2 cellular contexts compared by ENCODE assay signal in the genomic region with DNA sequence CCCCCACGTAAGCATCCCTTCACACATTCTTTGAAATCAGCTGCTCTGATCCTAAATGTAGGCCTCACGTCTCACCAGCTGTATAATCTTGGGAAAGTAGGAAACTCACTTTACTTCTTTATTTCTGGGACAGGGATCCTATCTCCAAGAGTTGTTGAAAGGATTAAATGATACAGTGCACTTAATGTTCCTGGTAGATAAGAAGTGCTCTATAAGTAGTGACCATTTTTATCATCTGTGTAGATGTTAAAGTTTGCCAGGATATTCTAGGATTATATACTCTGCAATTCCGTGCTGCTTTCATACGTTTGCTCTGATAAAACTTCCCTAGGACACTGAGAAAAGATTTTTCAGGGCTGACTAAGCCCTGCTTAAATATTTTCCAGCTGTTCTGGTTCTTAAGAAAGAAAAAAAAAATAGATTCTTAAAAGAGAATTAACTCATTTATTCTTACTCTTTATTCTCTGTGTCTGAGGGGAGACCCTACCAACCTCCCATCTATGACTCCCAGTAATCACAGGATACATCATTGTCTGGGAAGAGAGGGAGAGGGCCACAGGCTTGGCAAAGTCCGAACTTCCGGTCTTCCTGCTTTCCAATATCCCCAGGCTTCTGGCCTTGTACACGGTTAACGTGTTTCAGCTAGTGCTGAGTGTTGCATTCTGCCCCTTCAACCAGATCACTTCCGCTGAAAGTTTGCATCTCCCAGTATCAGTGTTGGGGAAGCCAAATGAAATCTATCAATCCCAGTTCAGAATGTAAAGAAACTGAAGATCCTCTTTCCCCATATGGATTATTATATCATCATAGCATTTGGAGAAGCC.
TF ChIP-seq lines count a peak whose summit lies in the region.

No MANE protein-coding gene starts in this region.

TF ChIP-seq in SK-N-SH treated with all-trans-retinoic acid at 6 μM for 48 hours, 23 proteins besides CTCF, POLR2A, EP300 and RAD21:
- TF ChIP-seq, protein P1, sequence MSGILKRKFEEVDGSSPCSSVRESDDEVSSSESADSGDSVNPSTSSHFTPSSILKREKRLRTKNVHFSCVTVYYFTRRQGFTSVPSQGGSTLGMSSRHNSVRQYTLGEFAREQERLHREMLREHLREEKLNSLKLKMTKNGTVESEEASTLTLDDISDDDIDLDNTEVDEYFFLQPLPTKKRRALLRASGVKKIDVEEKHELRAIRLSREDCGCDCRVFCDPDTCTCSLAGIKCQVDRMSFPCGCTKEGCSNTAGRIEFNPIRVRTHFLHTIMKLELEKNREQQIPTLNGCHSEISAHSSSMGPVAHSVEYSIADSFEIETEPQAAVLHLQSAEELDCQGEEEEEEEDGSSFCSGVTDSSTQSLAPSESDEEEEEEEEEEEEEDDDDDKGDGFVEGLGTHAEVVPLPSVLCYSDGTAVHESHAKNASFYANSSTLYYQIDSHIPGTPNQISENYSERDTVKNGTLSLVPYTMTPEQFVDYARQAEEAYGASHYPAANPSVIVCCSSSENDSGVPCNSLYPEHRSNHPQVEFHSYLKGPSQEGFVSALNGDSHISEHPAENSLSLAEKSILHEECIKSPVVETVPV (CRISPR knock-in tag; IDR thresholded peaks at IDR 0.05), result no peak
- TF ChIP-seq TCF4 (CRISPR knock-in tag; IDR thresholded peaks at IDR 0.05; ENCODE audit: borderline replicate concordance) (no peak), CSDC2 (CRISPR knock-in tag; IDR thresholded peaks at IDR 0.05) (no peak), GLIS3 (CRISPR knock-in tag; IDR thresholded peaks at IDR 0.05) (no peak), ZNF8 (CRISPR knock-in tag; IDR thresholded peaks at IDR 0.05) (no peak), OSR1 (CRISPR knock-in tag; IDR thresholded peaks at IDR 0.05) (no peak), ZNF565 (CRISPR knock-in tag; conservative IDR thresholded peaks at IDR 0.05; ENCODE audit: low read depth) (no peak), ESRRG (CRISPR knock-in tag; IDR thresholded peaks at IDR 0.05) (no peak), SNAI2 (CRISPR knock-in tag; IDR thresholded peaks at IDR 0.05) (no peak), ZNF70 (CRISPR knock-in tag; IDR thresholded peaks at IDR 0.05) (no peak), ARNTL (CRISPR knock-in tag; IDR thresholded peaks at IDR 0.05; ENCODE audit: borderline replicate concordance, low read depth) (no peak), ISL1 (CRISPR knock-in tag; IDR thresholded peaks at IDR 0.05) (no peak)
- TF ChIP-seq, protein P2, sequence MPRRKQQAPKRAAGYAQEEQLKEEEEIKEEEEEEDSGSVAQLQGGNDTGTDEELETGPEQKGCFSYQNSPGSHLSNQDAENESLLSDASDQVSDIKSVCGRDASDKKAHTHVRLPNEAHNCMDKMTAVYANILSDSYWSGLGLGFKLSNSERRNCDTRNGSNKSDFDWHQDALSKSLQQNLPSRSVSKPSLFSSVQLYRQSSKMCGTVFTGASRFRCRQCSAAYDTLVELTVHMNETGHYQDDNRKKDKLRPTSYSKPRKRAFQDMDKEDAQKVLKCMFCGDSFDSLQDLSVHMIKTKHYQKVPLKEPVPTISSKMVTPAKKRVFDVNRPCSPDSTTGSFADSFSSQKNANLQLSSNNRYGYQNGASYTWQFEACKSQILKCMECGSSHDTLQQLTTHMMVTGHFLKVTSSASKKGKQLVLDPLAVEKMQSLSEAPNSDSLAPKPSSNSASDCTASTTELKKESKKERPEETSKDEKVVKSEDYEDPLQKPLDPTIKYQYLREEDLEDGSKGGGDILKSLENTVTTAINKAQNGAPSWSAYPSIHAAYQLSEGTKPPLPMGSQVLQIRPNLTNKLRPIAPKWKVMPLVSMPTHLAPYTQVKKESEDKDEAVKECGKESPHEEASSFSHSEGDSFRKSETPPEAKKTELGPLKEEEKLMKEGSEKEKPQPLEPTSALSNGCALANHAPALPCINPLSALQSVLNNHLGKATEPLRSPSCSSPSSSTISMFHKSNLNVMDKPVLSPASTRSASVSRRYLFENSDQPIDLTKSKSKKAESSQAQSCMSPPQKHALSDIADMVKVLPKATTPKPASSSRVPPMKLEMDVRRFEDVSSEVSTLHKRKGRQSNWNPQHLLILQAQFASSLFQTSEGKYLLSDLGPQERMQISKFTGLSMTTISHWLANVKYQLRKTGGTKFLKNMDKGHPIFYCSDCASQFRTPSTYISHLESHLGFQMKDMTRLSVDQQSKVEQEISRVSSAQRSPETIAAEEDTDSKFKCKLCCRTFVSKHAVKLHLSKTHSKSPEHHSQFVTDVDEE (CRISPR knock-in tag; IDR thresholded peaks at IDR 0.05), result no peak
- TF ChIP-seq, protein P3, sequence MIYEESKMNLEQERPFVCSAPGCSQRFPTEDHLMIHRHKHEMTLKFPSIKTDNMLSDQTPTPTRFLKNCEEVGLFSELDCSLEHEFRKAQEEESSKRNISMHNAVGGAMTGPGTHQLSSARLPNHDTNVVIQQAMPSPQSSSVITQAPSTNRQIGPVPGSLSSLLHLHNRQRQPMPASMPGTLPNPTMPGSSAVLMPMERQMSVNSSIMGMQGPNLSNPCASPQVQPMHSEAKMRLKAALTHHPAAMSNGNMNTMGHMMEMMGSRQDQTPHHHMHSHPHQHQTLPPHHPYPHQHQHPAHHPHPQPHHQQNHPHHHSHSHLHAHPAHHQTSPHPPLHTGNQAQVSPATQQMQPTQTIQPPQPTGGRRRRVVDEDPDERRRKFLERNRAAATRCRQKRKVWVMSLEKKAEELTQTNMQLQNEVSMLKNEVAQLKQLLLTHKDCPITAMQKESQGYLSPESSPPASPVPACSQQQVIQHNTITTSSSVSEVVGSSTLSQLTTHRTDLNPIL (CRISPR knock-in tag; IDR thresholded peaks at IDR 0.05; ENCODE audit: low read depth), result no peak
- TF ChIP-seq, protein P4, sequence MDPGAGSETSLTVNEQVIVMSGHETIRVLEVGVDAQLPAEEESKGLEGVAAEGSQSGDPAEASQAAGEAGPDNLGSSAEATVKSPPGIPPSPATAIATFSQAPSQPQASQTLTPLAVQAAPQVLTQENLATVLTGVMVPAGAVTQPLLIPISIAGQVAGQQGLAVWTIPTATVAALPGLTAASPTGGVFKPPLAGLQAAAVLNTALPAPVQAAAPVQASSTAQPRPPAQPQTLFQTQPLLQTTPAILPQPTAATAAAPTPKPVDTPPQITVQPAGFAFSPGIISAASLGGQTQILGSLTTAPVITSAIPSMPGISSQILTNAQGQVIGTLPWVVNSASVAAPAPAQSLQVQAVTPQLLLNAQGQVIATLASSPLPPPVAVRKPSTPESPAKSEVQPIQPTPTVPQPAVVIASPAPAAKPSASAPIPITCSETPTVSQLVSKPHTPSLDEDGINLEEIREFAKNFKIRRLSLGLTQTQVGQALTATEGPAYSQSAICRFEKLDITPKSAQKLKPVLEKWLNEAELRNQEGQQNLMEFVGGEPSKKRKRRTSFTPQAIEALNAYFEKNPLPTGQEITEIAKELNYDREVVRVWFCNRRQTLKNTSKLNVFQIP (CRISPR knock-in tag; IDR thresholded peaks at IDR 0.05; ENCODE audit: borderline replicate concordance, low read depth), result no peak
- TF ChIP-seq, protein P5, sequence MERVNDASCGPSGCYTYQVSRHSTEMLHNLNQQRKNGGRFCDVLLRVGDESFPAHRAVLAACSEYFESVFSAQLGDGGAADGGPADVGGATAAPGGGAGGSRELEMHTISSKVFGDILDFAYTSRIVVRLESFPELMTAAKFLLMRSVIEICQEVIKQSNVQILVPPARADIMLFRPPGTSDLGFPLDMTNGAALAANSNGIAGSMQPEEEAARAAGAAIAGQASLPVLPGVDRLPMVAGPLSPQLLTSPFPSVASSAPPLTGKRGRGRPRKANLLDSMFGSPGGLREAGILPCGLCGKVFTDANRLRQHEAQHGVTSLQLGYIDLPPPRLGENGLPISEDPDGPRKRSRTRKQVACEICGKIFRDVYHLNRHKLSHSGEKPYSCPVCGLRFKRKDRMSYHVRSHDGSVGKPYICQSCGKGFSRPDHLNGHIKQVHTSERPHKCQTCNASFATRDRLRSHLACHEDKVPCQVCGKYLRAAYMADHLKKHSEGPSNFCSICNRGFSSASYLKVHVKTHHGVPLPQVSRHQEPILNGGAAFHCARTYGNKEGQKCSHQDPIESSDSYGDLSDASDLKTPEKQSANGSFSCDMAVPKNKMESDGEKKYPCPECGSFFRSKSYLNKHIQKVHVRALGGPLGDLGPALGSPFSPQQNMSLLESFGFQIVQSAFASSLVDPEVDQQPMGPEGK (CRISPR knock-in tag; IDR thresholded peaks at IDR 0.05; ENCODE audit: borderline replicate concordance), result no peak

TF ChIP-seq in H1, 55 proteins besides CTCF, POLR2A, EP300 and RAD21:
- no peak for TF ChIP-seq TAF1 (IDR thresholded peaks at IDR 0.05; ENCODE audit: low read depth, low read length)
